Comparison of ENCODE assay signal across 9 cellular contexts in the genomic region with DNA sequence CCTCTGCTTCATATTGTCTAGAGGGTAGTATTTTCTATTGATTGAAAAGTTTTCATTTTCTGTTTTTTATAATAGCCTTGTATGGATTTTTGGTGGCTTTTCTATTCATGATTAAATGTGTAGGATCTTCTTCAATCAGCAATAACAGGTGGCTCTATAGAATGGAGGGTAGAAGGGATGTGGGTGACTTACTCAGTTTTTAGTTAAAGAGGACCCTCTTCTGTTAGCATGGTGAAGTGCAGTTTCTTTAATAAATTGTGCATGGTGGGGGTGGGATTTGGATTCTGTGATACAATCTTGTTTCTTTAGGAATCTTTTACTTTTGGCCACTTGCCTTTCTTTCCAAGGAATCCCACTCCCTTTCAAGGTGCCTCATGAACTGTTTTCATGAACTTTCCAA.
DNase-seq lines count a peak whose midpoint lies in the region; FAIRE-seq and TF ChIP-seq lines count a peak whose summit lies in the region.
"Had no signal": no experiment of that assay in that cellular context is flagged by ENCODE, and none has a peak within 500 bp of the region (broad histone marks: within the 10 kb centered on the region; RNA-seq: fewer than 3 reads in every experiment).

No MANE protein-coding gene starts in this region.

- H3K4me3 ChIP-seq in NB4 (ENCODE audit: low read depth, low read length): no peak overlapping the region

- DNase-seq in NCI-H2081 (lab: John Stamatoyannopoulos, UW): peak; percentile 15 to 32
- DNase-seq in NCI-H2081 treated with DMSO at 0.1 percent for 48 hours (lab: John Stamatoyannopoulos, UW): no peak
- peak; percentile 54 for DNase-seq in NB4 (ENCODE audit: low read depth)
- no peak for DNase-seq in progenitor cell of endocrine pancreas (ENCODE audit: low spot score, unreplicated experiment)
- no peak for DNase-seq in RCC 7860 (ENCODE audit: low spot score)
- no peak for DNase-seq in GM19238 (ENCODE audit: insufficient read length, low spot score)
- no peak for DNase-seq in A172 (ENCODE audit: low spot score)
- DNase-seq: Calu3 had no signal

- TF ChIP-seq POLR2A in NB4 (IDR thresholded peaks at IDR 0.05; ENCODE audit: extremely low read depth, insufficient read length): no peak

- FAIRE-seq in RCC 7860 (lab: Jason Lieb, UNC): no peak

- peaks cover 35% of the 10 kb centered on the region for H3K4me1 Mint-ChIP-seq in brain
- H3K4me1 Mint-ChIP-seq in progenitor cell of endocrine pancreas (ENCODE audit: low read depth): peaks cover 10% of the 10 kb centered on the region

- H3K27me3 Mint-ChIP-seq in brain (peaks cover 7% of the 10 kb centered on the region), progenitor cell of endocrine pancreas (no peaks in the 10 kb centered on the region)

- H3K27ac Mint-ChIP-seq in brain (peak overlapping the region in 2 of 5 experiments; percentile 43 to 60), progenitor cell of endocrine pancreas (no peak overlapping the region)

- TF ChIP-seq CTCF in NB4 (IDR thresholded peaks at IDR 0.05; ENCODE audit: low read depth, low read length): peak; percentile 29
- peak; percentile 43 to 48 for TF ChIP-seq CTCF in brain (conservative IDR thresholded peaks at IDR 0.05)
- TF ChIP-seq CTCF in progenitor cell of endocrine pancreas (IDR thresholded peaks at IDR 0.05; ENCODE audit: unreplicated experiment): peak; percentile 55

- H3K9me3 Mint-ChIP-seq in brain (peaks cover 0 to 3% (median 0%) of the 10 kb centered on the region in 5 experiments), progenitor cell of endocrine pancreas (ENCODE audit: low read depth) (no peaks in the 10 kb centered on the region)

- peaks cover 5% of the 10 kb centered on the region for H3K36me3 Mint-ChIP-seq in brain
- no peaks in the 10 kb centered on the region for H3K36me3 Mint-ChIP-seq in progenitor cell of endocrine pancreas (ENCODE audit: insufficient read depth)

- H3K4me3 Mint-ChIP-seq in brain (peak overlapping the region in 2 of 5 experiments; percentile 7 to 76), progenitor cell of endocrine pancreas (ENCODE audit: low read depth) (no peak overlapping the region)

Comparison
In these comparisons a context has a peak if more than half of its experiments do, and no peak if none do; other contexts are left out.
1. DNase-seq: peak in NCI-H2081 (2 of 2) and NB4 (single experiment); none in NCI-H2081 treated with DMSO at 0.1 percent for 48 hours (single experiment), progenitor cell of endocrine pancreas (single experiment), RCC 7860 (single experiment), GM19238 (single experiment) and A172 (single experiment).
2. Peak in every context shown above with its lines, with median percentiles within 50 percentile points of each other: CTCF ChIP-seq.